ENCODE assay signal across 23 cellular contexts in genomic region chr3:184827572-184827971, GRCh38.
"Had no signal": no experiment of that assay in that cellular context is flagged by ENCODE, and none has a peak within 500 bp of the region (broad histone marks: within the 10 kb centered on the region; RNA-seq: fewer than 3 reads in every experiment).

No MANE protein-coding gene starts in this region.

- DNase-seq: effector CD4-positive, alpha-beta T cell; endodermal cell; foreskin melanocyte; heart left ventricle; hippocampal formation; kidney glomerular epithelial cell; lower lobe of right lung; midbrain; naive B cell; occipital lobe; pancreas; right lobe of liver; spleen; stimulated activated CD4-positive, alpha-beta T cell treated with anti-CD3 and anti-CD28 coated beads, Interleukin-15, amount 100 ng/mL, for 24 hours; stimulated activated CD4-positive, alpha-beta T cell treated with anti-CD3 and anti-CD28 coated beads, Interleukin-1b, Interleukin-23, amount 100 ng/mL, for 48 hours; stimulated activated CD4-positive, alpha-beta T cell treated with anti-CD3 and anti-CD28 coated beads, Interleukin-4, amount 100 ng/mL, for 4 hours; stimulated activated naive B cell treated with anti-CD40 and anti-IgM and Interleukin-4, amounts not matched to agents 10 μg/mL and 1 μg/mL and 100 μg/mL, for 72 hours; stimulated activated naive CD8-positive, alpha-beta T cell treated with anti-CD3 and anti-CD28 coated beads, Interleukin-15, amount 100 ng/mL, for 72 hours; testis had no signal

- H3K9me3 Mint-ChIP-seq: endodermal cell; memory B cell; nephron; stimulated activated naive CD8-positive, alpha-beta T cell treated with anti-CD3 and anti-CD28 coated beads, Interleukin-15, amount 100 ng/mL, for 72 hours had no signal

- H3K27ac Mint-ChIP-seq: endodermal cell; memory B cell; nephron; progenitor cell of endocrine pancreas; stimulated activated naive B cell treated with anti-CD40 and anti-IgM and Interleukin-4, amounts not matched to agents 10 μg/mL and 1 μg/mL and 100 μg/mL, for 72 hours; stimulated activated naive CD8-positive, alpha-beta T cell treated with anti-CD3 and anti-CD28 coated beads, Interleukin-15, amount 100 ng/mL, for 72 hours had no signal

- H3K4me3 Mint-ChIP-seq: endodermal cell; memory B cell; naive B cell; nephron; stimulated activated naive B cell treated with anti-CD40 and anti-IgM and Interleukin-4, amounts not matched to agents 10 μg/mL and 1 μg/mL and 100 μg/mL, for 72 hours; stimulated activated naive CD8-positive, alpha-beta T cell treated with anti-CD3 and anti-CD28 coated beads, Interleukin-15, amount 100 ng/mL, for 72 hours had no signal

- ATAC-seq: left lobe of liver; lower lobe of right lung; pancreas; right lobe of liver; stimulated activated naive B cell treated with anti-CD40 and anti-IgM and Interleukin-4, amounts not matched to agents 10 μg/mL and 1 μg/mL and 100 μg/mL, for 72 hours; stimulated activated naive CD8-positive, alpha-beta T cell treated with anti-CD3 and anti-CD28 coated beads, Interleukin-15, amount 100 ng/mL, for 72 hours had no signal

- H3K4me1 Mint-ChIP-seq: endodermal cell; nephron; stimulated activated naive CD8-positive, alpha-beta T cell treated with anti-CD3 and anti-CD28 coated beads, Interleukin-15, amount 100 ng/mL, for 72 hours had no signal

- H3K27me3 Mint-ChIP-seq: memory B cell; naive B cell; progenitor cell of endocrine pancreas; stimulated activated naive B cell treated with anti-CD40 and anti-IgM and Interleukin-4, amounts not matched to agents 10 μg/mL and 1 μg/mL and 100 μg/mL, for 72 hours; stimulated activated naive CD8-positive, alpha-beta T cell treated with anti-CD3 and anti-CD28 coated beads, Interleukin-15, amount 100 ng/mL, for 72 hours had no signal
